23 cellular contexts compared by ENCODE assay signal in the genomic region with DNA sequence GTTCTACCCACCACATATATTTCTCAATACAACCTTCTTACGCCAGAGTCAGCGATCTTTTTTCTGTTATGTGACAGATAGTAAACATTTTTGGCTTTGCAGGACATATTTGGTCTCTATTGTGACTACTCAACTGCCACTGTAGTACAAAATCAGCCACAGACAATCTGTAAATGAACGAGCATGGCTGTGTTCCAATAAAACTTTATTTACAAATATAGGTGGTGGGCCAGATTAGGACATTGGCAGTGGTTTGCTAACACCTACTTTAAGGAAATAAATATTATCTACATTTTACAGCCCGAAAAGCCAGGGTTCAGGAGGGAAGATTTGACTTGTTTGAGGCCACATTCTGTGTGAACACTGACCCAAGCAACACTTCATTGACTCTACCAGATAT.
"Had no signal": no experiment of that assay in that cellular context is flagged by ENCODE, and none has a peak within 500 bp of the region (broad histone marks: within the 10 kb centered on the region; RNA-seq: fewer than 3 reads in every experiment).

No MANE protein-coding gene starts in this region.

- ATAC-seq: esophagus mucosa, left lung had no signal

- H3K27me3 Mint-ChIP-seq: activated CD4-positive, alpha-beta memory T cell treated with anti-CD3 and anti-CD28 coated beads for 36 hours; dendritic cell treated with granulocyte-macrophage colony-stimulating factor and Interleukin-4, amounts not matched to agents 40 ng/mL and 50 ng/mL, for 4 days; naive B cell had no signal

- H3K36me3 ChIP-seq: pancreas had no signal

- DNase-seq: activated CD4-positive, alpha-beta T cell treated with anti-CD3 and anti-CD28 coated beads for 48 hours; activated naive CD4-positive, alpha-beta T cell; aorta; effector CD8-positive, alpha-beta T cell; foreskin melanocyte; kidney glomerular epithelial cell; left lung; naive B cell; psoas muscle; stimulated activated CD4-positive, alpha-beta T cell treated with anti-CD3 and anti-CD28 coated beads, Interleukin-4, amount 100 ng/mL, for 24 hours; T-helper 2 cell had no signal

- H3K27ac Mint-ChIP-seq: activated T-helper 2 cell treated with anti-CD3 and anti-CD28 coated beads, Interferon-gamma antibody, Interleukin-2, Interleukin-4, amounts not matched to agents 10 μg/mL and 5 μg/mL and 100 μg/mL, durations not matched to agents 14 hours and 24 hours and 36 hours; brain had no signal

- H3K4me3 Mint-ChIP-seq: activated CD4-positive, alpha-beta memory T cell treated with anti-CD3 and anti-CD28 coated beads for 36 hours; brain; dendritic cell treated with granulocyte-macrophage colony-stimulating factor and Interleukin-4, amounts not matched to agents 40 ng/mL and 50 ng/mL, for 4 days had no signal

- H3K27ac ChIP-seq: hepatocyte, psoas muscle, right atrium auricular region, stomach, suprapubic skin, tibial nerve had no signal

- H3K4me1 ChIP-seq: psoas muscle, stomach had no signal

- H3K9me3 Mint-ChIP-seq: activated CD4-positive, alpha-beta memory T cell treated with anti-CD3 and anti-CD28 coated beads for 36 hours; activated T-helper 2 cell treated with anti-CD3 and anti-CD28 coated beads, Interferon-gamma antibody, Interleukin-2, Interleukin-4, amounts not matched to agents 10 μg/mL and 5 μg/mL and 100 μg/mL, durations not matched to agents 14 hours and 24 hours and 36 hours; brain; dendritic cell treated with granulocyte-macrophage colony-stimulating factor and Interleukin-4, amounts not matched to agents 40 ng/mL and 50 ng/mL, for 4 days; naive B cell had no signal

- H3K27me3 ChIP-seq: hepatocyte, left lung, pancreas, right atrium auricular region, stomach, suprapubic skin, tibial nerve had no signal

- H3K4me3 ChIP-seq: hepatocyte, left lung, lung, pancreas, psoas muscle, right atrium auricular region, stomach, suprapubic skin, tibial nerve had no signal

- H3K9me3 ChIP-seq: left lung, pancreas, psoas muscle, right atrium auricular region, stomach, suprapubic skin, tibial nerve had no signal
